Comparison of ENCODE assay signal across 8 cellular contexts in genomic region chr4:4762909-4763814, GRCh38.
A peak's percentile ranks its signal among the peaks of the same experiment; 100 is the strongest.
DNase-seq lines count a peak whose midpoint lies in the region; ATAC-seq and TF ChIP-seq lines count a peak whose summit lies in the region.

No MANE protein-coding gene starts in this region.

- ATAC-seq in GM19468 (IDR thresholded peaks at IDR 0.05; ENCODE audit: extremely low read depth, unreplicated experiment) (peak; percentile 87), HG03439 (IDR thresholded peaks at IDR 0.05; ENCODE audit: unreplicated experiment) (peak; percentile 89)

- no peak overlapping the region for H3K4me2 ChIP-seq in OCI-LY7 (ENCODE audit: low read length)

- H2AFZ ChIP-seq in OCI-LY7 (ENCODE audit: low read length): no peak overlapping the region

- no peaks in the 10 kb centered on the region for H3K9me3 ChIP-seq in ES-I3 (ENCODE audit: control insufficient read depth, insufficient read depth, low read length)
- H3K9me3 ChIP-seq in OCI-LY7 (ENCODE audit: low read length): no peaks in the 10 kb centered on the region

- POLR2A ChIA-PET in OCI-LY7 (lab: Charles Lee): interaction anchor here (0.7 kb wide), 1 partner anchor 1436 kb away, joined by 3 read pairs; no protein-coding TSS in a partner anchor

- H3K9ac ChIP-seq in ES-I3 (ENCODE audit: low read depth, low read length): peak overlapping the region; percentile 22; the same call in 1 of the 2 replicates

- CTCF ChIA-PET in OCI-LY7 (lab: Charles Lee; ENCODE audit: unreplicated experiment): no interaction called here

- no peaks in the 10 kb centered on the region for H3K36me3 ChIP-seq in ES-I3 (ENCODE audit: insufficient read depth, low read length)
- H3K36me3 ChIP-seq in OCI-LY7 (ENCODE audit: insufficient read depth, low read length): no peaks in the 10 kb centered on the region

- H3K79me2 ChIP-seq in OCI-LY7 (ENCODE audit: insufficient read depth, low read depth, low read length): no peaks in the 10 kb centered on the region

- no peak overlapping the region for H3K27ac ChIP-seq in OCI-LY7 (ENCODE audit: low read depth, low read length, poor library complexity, severe bottlenecking)

- BruUV-seq in OCI-LY7 (replicated peaks; lab: Mats Ljungman, UMichigan): no TSS peak

- no peaks in the 10 kb centered on the region for H3K9me2 ChIP-seq in OCI-LY7 (ENCODE audit: insufficient read depth, low read length)

- H3K4me3 ChIP-seq in OCI-LY7 (ENCODE audit: low read depth, low read length, poor library complexity, severe bottlenecking): no peak overlapping the region

- peaks cover 38% of the 10 kb centered on the region for H3K4me1 ChIP-seq in ES-I3 (ENCODE audit: insufficient read depth, low read length)
- no peaks in the 10 kb centered on the region for H3K4me1 ChIP-seq in OCI-LY7 (ENCODE audit: insufficient read depth, low read length, poor library complexity, severe bottlenecking)

- H4K20me1 ChIP-seq in OCI-LY7 (ENCODE audit: insufficient read depth, low read length): no peaks in the 10 kb centered on the region

- TF ChIP-seq CTCF in OCI-LY7 (conservative IDR thresholded peaks at IDR 0.05; ENCODE audit: low read length): no peak

- DNase-seq in activated CD8-positive, alpha-beta memory T cell treated with anti-CD3 and anti-CD28 coated beads, Interleukin-2, amount 50 U/mL, for 48 hours: peak; percentile 65
- peak; percentile 14 for DNase-seq in mucosa of gallbladder (ENCODE audit: low spot score)
- no peak for DNase-seq in NCI-H345 (lab: John Stamatoyannopoulos, UW)
- DNase-seq in OCI-LY7 (ENCODE audit: low spot score): no peak
- no peak for DNase-seq in NCI-H1092 (lab: John Stamatoyannopoulos, UW)

- intact Hi-C loops in OCI-LY7 (cut with micrococcal nuclease; ENCODE audit: unreplicated experiment): loop anchor here (10.0 kb wide), 1 partner anchor 278 kb away; no protein-coding TSS in a partner anchor

Comparison
In these comparisons a context has a peak if more than half of its experiments do, and no peak if none do; other contexts are left out.
1. DNase-seq: peak in activated CD8-positive, alpha-beta memory T cell treated with anti-CD3 and anti-CD28 coated beads, Interleukin-2, amount 50 U/mL, for 48 hours (single experiment) and mucosa of gallbladder (single experiment); none in NCI-H345 (single experiment), OCI-LY7 (single experiment) and NCI-H1092 (single experiment).